8 cellular contexts compared by ENCODE assay signal in the genomic region with DNA sequence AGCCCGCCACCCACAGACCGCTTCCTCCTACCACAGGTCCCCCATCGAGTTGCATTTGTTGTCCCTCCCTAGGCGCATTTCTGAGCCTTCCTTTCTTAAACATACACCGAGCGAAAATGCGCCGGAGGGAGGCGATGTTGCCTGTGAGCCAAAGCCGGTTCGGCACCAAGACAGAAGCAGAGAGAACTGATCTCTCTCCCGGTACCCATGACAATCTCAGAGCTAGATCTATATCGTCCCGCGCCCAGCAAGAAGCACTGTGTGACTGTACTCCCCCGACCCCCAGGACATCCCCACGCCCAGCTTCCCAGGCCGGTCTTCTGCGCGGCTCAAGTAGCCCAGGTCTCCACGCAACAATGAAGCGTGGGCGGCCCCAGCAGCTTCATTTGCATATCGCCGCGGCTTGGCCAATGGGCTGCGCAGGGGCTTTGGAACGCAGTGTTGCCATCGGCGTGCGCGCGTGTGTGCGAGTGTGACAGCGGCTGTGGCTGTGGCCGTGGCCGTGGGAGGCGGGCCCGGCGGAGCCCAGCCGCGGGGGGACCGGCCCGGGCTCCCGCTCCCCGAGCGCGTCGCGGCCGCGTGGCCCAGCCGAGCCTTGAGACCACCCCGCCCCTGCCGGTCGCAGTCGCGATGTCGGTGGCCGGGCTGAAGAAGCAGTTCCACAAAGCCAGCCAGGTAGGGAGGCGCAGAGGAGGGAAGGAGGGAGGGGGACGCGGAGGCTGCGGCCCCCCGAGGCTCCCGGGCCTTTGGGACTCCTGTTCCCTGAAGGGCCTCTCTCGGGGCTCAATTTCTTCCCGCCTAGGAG. TPM values are rescaled to one million over a fixed set of nuclear protein-coding genes. Genes with fewer than 3 reads are reported as not detected.
DNase-seq lines count a peak whose midpoint lies in the region; ATAC-seq, FAIRE-seq and TF ChIP-seq lines count a peak whose summit lies in the region.

A gene with protein sequence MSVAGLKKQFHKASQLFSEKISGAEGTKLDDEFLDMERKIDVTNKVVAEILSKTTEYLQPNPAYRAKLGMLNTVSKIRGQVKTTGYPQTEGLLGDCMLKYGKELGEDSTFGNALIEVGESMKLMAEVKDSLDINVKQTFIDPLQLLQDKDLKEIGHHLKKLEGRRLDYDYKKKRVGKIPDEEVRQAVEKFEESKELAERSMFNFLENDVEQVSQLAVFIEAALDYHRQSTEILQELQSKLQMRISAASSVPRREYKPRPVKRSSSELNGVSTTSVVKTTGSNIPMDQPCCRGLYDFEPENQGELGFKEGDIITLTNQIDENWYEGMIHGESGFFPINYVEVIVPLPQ (plus strand): TSS at position 438 of the 805 bp plus-strand sequence. CDS start 193 bp downstream, at position 631.

- TF ChIP-seq POLR2A in upper lobe of left lung (IDR thresholded peaks at IDR 0.05): no peak

- CTCF ChIA-PET in RWPE1 (lab: Yijun Ruan, JAX): interaction anchor here (0.5 to 2.6 kb wide), 17 partner anchors 12 to 853 kb away, joined by 3 to 20 read pairs (median 3); no protein-coding TSS in a partner anchor

- TF ChIP-seq CTCF in HFF-Myc (IDR thresholded peaks at IDR 0.05; ENCODE audit: low read depth, low read length, missing control alignments) (peak; percentile 41), RWPE1 (conservative IDR thresholded peaks at IDR 0.05; ENCODE audit: low read depth) (peak; percentile 83), astrocyte (IDR thresholded peaks at IDR 0.05; ENCODE audit: insufficient read depth, low read depth, low read length) (peak; percentile 26), left ventricle myocardium inferior (IDR thresholded peaks at IDR 0.05; ENCODE audit: borderline replicate concordance) (peak; percentile 32), pancreas (IDR thresholded peaks at IDR 0.05) (no peak), upper lobe of left lung (IDR thresholded peaks at IDR 0.05) (peak in 1 of 6 experiments; percentile 24)

- DNase-seq in AG20443 (ENCODE audit: low spot score): peak; percentile 84
- no peak for DNase-seq in HFF-Myc (ENCODE audit: extremely low read depth, low read depth)
- peak; percentile 77 for DNase-seq in RWPE1 (ENCODE audit: low spot score)
- DNase-seq in astrocyte (ENCODE audit: low read depth): peak; percentile 79
- peak; percentile 76 for DNase-seq in left ventricle myocardium inferior
- peak; percentile 69 to 91 (median 80) for DNase-seq in pancreas
- peak; percentile 78 to 93 for DNase-seq in upper lobe of left lung

- peak within 1 kb of the TSS; percentile 56 for H3K27ac Mint-ChIP-seq in astrocyte (ENCODE audit: unreplicated experiment)

- H3K27me3 ChIP-seq in astrocyte (ENCODE audit: insufficient read depth, low read length): peaks cover 15% of the 10 kb centered on the region
- H3K27me3 ChIP-seq in left ventricle myocardium inferior (ENCODE audit: low read depth): peaks cover 51% of the 10 kb centered on the region
- no peaks in the 10 kb centered on the region for H3K27me3 ChIP-seq in pancreas
- H3K27me3 ChIP-seq in upper lobe of left lung: peaks cover 0 to 3% (median 0%) of the 10 kb centered on the region in 4 donors

- H3K79me2 ChIP-seq in astrocyte (ENCODE audit: insufficient read depth, low read length): no peaks in the 10 kb centered on the region

- H3K27ac ChIP-seq in RWPE1 (peak within 1 kb of the TSS; percentile 53), astrocyte (ENCODE audit: low read depth, low read length) (no peak within 1 kb of the TSS), left ventricle myocardium inferior (replicated peaks) (no peak within 1 kb of the TSS), pancreas (no peak within 1 kb of the TSS), upper lobe of left lung (no peak within 1 kb of the TSS)

- POLR2A ChIA-PET in RWPE1 (lab: Yijun Ruan, JAX; ENCODE audit: low non-redundant PET): no interaction called here

- no peaks in the 10 kb centered on the region for H3K36me3 Mint-ChIP-seq in astrocyte (ENCODE audit: low read depth, unreplicated experiment)

- peak within 1 kb of the TSS; percentile 96 for H3K4me2 ChIP-seq in astrocyte (ENCODE audit: low read length)

- no peak for TF ChIP-seq EP300 in upper lobe of left lung (IDR thresholded peaks at IDR 0.05)

- H3K4me3 ChIP-seq in HFF-Myc (replicated peaks; ENCODE audit: low read depth, low read length) (peak within 1 kb of the TSS; percentile 50), astrocyte (ENCODE audit: insufficient read depth, low read depth, low read length) (peak within 1 kb of the TSS; percentile 52), left ventricle myocardium inferior (peak within 1 kb of the TSS; percentile 65), pancreas (peak within 1 kb of the TSS; percentile 31 to 57 (median 40)), upper lobe of left lung (peak within 1 kb of the TSS in 3 of 4 donors; percentile 37 to 58 (median 55))

- FAIRE-seq in astrocyte (lab: Jason Lieb, UNC): no peak
- no peak for FAIRE-seq in pancreas (lab: Jason Lieb, UNC)

- peaks cover 12% of the 10 kb centered on the region for H3K27me3 Mint-ChIP-seq in astrocyte (ENCODE audit: low read depth, unreplicated experiment)

- peak within 1 kb of the TSS; percentile 86 for H2AFZ ChIP-seq in astrocyte (ENCODE audit: low read depth, low read length)

- H3K36me3 ChIP-seq in astrocyte (ENCODE audit: insufficient read depth, low read length): no peaks in the 10 kb centered on the region
- H3K36me3 ChIP-seq in left ventricle myocardium inferior: no peaks in the 10 kb centered on the region
- H3K36me3 ChIP-seq in pancreas: no peaks in the 10 kb centered on the region
- no peaks in the 10 kb centered on the region for H3K36me3 ChIP-seq in upper lobe of left lung

- intact Hi-C loops in left ventricle myocardium inferior (cut with micrococcal nuclease): no loop called here
- intact Hi-C loops in pancreas (cut with DNase I): loop anchor here in 2 of 3 donors (5.0 kb wide), 2 partner anchors 110 to 115 kb away; no protein-coding TSS in a partner anchor

- peaks cover 6% of the 10 kb centered on the region for H3K4me1 Mint-ChIP-seq in astrocyte (ENCODE audit: low read depth, unreplicated experiment)

- ATAC-seq in pancreas (peak; percentile 98), upper lobe of left lung (ENCODE audit: low FRiP score in 2 of 2) (peak; percentile 90 to 96), GM19035 (IDR thresholded peaks at IDR 0.05; ENCODE audit: unreplicated experiment) (no peak)

- 0% methylated on average over 49 to 68 of the region's 68 CpGs for WGBS in pancreas, 2 donors
- WGBS in upper lobe of left lung, 2 donors: 0 to 1% methylated on average over 4 to 25 of the region's 68 CpGs

- H3K9ac ChIP-seq in astrocyte (ENCODE audit: low read length): peak within 1 kb of the TSS; percentile 68

- H3K9me3 ChIP-seq in astrocyte (ENCODE audit: insufficient read depth, low read depth, low read length): no peaks in the 10 kb centered on the region
- H3K9me3 ChIP-seq in left ventricle myocardium inferior (replicated peaks): no peaks in the 10 kb centered on the region
- H3K9me3 ChIP-seq in pancreas: no peaks in the 10 kb centered on the region
- no peaks in the 10 kb centered on the region for H3K9me3 ChIP-seq in upper lobe of left lung

- no peaks in the 10 kb centered on the region for H4K20me1 ChIP-seq in astrocyte (ENCODE audit: insufficient read depth, low read length)

- H3K4me1 ChIP-seq in astrocyte (ENCODE audit: insufficient read depth, low read length) (peaks cover 4% of the 10 kb centered on the region), left ventricle myocardium inferior (peaks cover 18% of the 10 kb centered on the region), pancreas (peaks cover 0 to 6% (median 5%) of the 10 kb centered on the region in 3 donors), upper lobe of left lung (peaks cover 10 to 15% (median 13%) of the 10 kb centered on the region in 4 donors)

- peak within 1 kb of the TSS; percentile 93 for H3K4me3 Mint-ChIP-seq in astrocyte (ENCODE audit: unreplicated experiment)

- no peaks in the 10 kb centered on the region for H3K9me3 Mint-ChIP-seq in astrocyte (ENCODE audit: unreplicated experiment)

RNA-seq across cellular contexts. Expression of the gene that starts here (rescaled TPM):
- total RNA-seq in astrocyte (2.5 and 2.7 TPM in 2 replicates), left ventricle myocardium inferior (not detected), pancreas (under 1 TPM in 2 of 6 donors, not detected in 4; 0.73 to 0.87 TPM), upper lobe of left lung (1 to 10 TPM in 5 of 6 donors, not detected in 1; 1.8 to 5.5 (median 2.2) TPM)
- polyA plus RNA-seq in pancreas: under 1 TPM; 0.23 to 0.34 TPM

Comparison
In these comparisons a context has a peak if more than half of its experiments do, and no peak if none do; other contexts are left out.
1. Peak in DNase-seq and H3K4me3 ChIP-seq in left ventricle myocardium inferior; RNA of the gene not detected or under 1 TPM.
2. Peak in DNase-seq, ATAC-seq and H3K4me3 ChIP-seq in pancreas; RNA of the gene not detected or under 1 TPM.
3. CTCF ChIP-seq: peak in HFF-Myc (single experiment), RWPE1 (single experiment), astrocyte (single experiment) and left ventricle myocardium inferior (single experiment); none in pancreas (0 of 4).
4. Peak in every context shown above with its lines, with median percentiles within 50 percentile points of each other: H3K4me3 ChIP-seq.